Comparison of ENCODE assay signal across 22 cellular contexts in the genomic region with DNA sequence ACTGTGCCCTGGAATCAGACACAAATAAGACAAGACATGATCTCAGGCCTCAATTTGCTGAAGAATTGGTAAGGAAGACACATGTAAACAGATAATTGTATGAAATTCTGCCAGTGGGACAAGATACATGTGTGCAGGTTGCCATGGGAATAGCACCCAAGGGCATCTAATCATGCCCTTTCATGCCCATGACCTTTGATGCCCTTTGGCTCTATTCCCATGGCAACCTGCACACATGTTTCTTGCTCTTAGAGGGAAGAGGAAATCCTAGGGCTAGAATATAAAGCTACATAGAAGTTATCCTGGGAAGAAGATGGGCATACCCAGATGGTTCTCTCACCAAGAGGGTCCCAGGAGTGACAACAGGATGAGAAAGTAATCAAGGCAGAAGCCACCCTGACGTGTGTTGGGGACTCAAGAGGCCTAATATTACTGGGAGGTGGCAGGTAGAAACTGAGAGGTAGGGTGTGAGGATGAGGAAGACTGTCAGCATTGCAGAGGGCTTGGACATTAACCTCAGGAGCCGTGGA. TPM values are rescaled to one million over a fixed set of nuclear protein-coding genes. Genes with fewer than 3 reads are reported as not detected.
"Had no signal": no experiment of that assay in that cellular context is flagged by ENCODE, and none has a peak within 500 bp of the region (broad histone marks: within the 10 kb centered on the region; RNA-seq: fewer than 3 reads in every experiment).

No MANE protein-coding gene starts in this region.

- H3K27ac ChIP-seq: foreskin keratinocyte, ovary, prostate gland, thyroid gland, upper lobe of right lung, WERI-Rb-1 had no signal

- H3K9me3 ChIP-seq: ovary, prostate gland, thyroid gland, upper lobe of right lung had no signal

- H3K4me1 ChIP-seq: foreskin keratinocyte, prostate gland, thyroid gland, upper lobe of right lung had no signal

- H3K27me3 ChIP-seq: foreskin keratinocyte, ovary, thyroid gland, upper lobe of right lung had no signal

- H3K4me3 ChIP-seq: lung, ovary, prostate gland, thyroid gland, upper lobe of right lung had no signal

- H3K36me3 ChIP-seq: ovary, prostate gland had no signal

- ATAC-seq: activated CD4-positive, alpha-beta T cell treated with anti-CD3 and anti-CD28 coated beads for 36 hours; activated naive CD4-positive, alpha-beta T cell treated with anti-CD3 and anti-CD28 coated beads, Interleukin-2, amount 50 U/mL, for 72 hours; activated T-helper 17 cell treated with anti-CD3 and anti-CD28 coated beads, Interleukin-2, amount 50 U/mL, for 72 hours; foreskin keratinocyte; naive thymus-derived CD4-positive, alpha-beta T cell; stimulated activated naive CD8-positive, alpha-beta T cell treated with anti-CD3 and anti-CD28 coated beads, Interleukin-15, Interleukin-2, amounts not matched to agents 100 U/mL and 50 U/mL, for 24 hours; upper lobe of right lung had no signal

- DNase-seq: activated CD4-positive, alpha-beta T cell treated with anti-CD3 and anti-CD28 coated beads for 36 hours; activated CD4-positive, alpha-beta T cell treated with anti-CD3 and anti-CD28 coated beads, Interleukin-2, amount 50 U/mL, for 48 hours; activated T-cell treated with anti-CD3 and anti-CD28 coated beads, Interleukin-2, amount 50 U/mL, for 24 hours; aorta; caudate nucleus; effector CD4-positive, alpha-beta T cell; erythroblast; kidney; naive thymus-derived CD4-positive, alpha-beta T cell; ovary; stimulated activated CD4-positive, alpha-beta T cell treated with anti-CD3 and anti-CD28 coated beads, Interleukin-12 subunit alpha, Interleukin-12 subunit beta, amount 100 ng/mL, for 4 hours; stimulated activated CD4-positive, alpha-beta T cell treated with anti-CD3 and anti-CD28 coated beads, Interleukin-4, amount 100 ng/mL, for 4 hours; stimulated activated naive CD8-positive, alpha-beta T cell treated with anti-CD3 and anti-CD28 coated beads, Interleukin-15, Interleukin-2, amounts not matched to agents 100 U/mL and 50 U/mL, for 24 hours; T-helper 1 cell; thyroid gland; upper lobe of right lung; WERI-Rb-1 had no signal

RNA-seq across cellular contexts. Expression of a gene that starts 34.4 kb away (rescaled TPM):
- polyA plus RNA-seq: naive thymus-derived CD4-positive, alpha-beta T cell had no signal
